14 cellular contexts compared by ENCODE assay signal in the genomic region with DNA sequence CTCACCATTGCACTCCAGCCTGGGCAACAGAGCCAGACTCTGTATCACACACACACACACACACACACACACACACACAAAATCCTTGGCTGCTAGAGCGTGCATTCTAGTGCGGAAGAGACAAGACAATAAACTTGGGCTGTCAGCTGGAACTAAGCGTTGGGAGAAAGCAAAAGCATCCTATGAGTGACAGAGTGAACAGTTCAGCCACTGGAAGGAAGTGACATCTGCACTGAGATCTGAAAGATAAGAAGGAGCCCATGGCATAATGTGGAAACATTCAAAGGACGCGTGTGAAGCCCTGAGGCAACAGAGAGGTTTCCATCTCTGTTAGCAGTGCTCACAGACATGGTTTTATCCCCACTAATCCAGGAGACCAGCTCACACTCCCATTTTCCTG. TPM values are rescaled to one million over a fixed set of nuclear protein-coding genes. Genes with fewer than 3 reads are reported as not detected.
DNase-seq lines count a peak whose midpoint lies in the region; TF ChIP-seq lines count a peak whose summit lies in the region.
"Had no signal": no experiment of that assay in that cellular context is flagged by ENCODE, and none has a peak within 500 bp of the region (broad histone marks: within the 10 kb centered on the region; RNA-seq: fewer than 3 reads in every experiment).

No MANE protein-coding gene starts in this region.

- H3K4me3 Mint-ChIP-seq in HFFc6 = peak overlapping the region; percentile 75
- H3K4me3 Mint-ChIP-seq in T-helper 2 cell treated with Interferon-gamma antibody and Interleukin-4, amounts not matched to agents 5 μg/mL and 100 μg/mL, for 36 hours = peak overlapping the region; percentile 47

- POLR2A ChIA-PET in GM10248 (lab: Yijun Ruan, JAX) = no interaction called here

- H3K9me3 Mint-ChIP-seq in HFFc6 = no peaks in the 10 kb centered on the region
- H3K9me3 Mint-ChIP-seq in T-helper 2 cell treated with Interferon-gamma antibody and Interleukin-4, amounts not matched to agents 5 μg/mL and 100 μg/mL, for 36 hours = no peaks in the 10 kb centered on the region

- peak; percentile 68 for DNase-seq in DMS 273 (lab: John Stamatoyannopoulos, UW; ENCODE audit: unreplicated experiment)
- DNase-seq in DMS 273 treated with DMSO at 0.1 percent for 48 hours (lab: John Stamatoyannopoulos, UW) = no peak
- peak; percentile 86 for DNase-seq in HFFc6
- peak; percentile 53 for DNase-seq in T-helper 2 cell treated with Interferon-gamma antibody and Interleukin-4, amounts not matched to agents 5 μg/mL and 100 μg/mL, for 36 hours (ENCODE audit: low spot score)
- DNase-seq in islet precursor cell = peak; percentile 96
- no peak for DNase-seq in COLO829 (ENCODE audit: low spot score)
- no peak for DNase-seq in GM10248 (ENCODE audit: extremely low spot score)
- no peak for DNase-seq in NCI-H82 (lab: John Stamatoyannopoulos, UW)
- DNase-seq: activated CD4-positive, alpha-beta T cell treated with anti-CD3 and anti-CD28 coated beads, Interleukin-2, amount 50 U/mL, for 1 hour; brain microvascular endothelial cell; esophagus squamous epithelium; left cardiac atrium; posterior cingulate gyrus; tibial artery had no signal

- peaks cover 3% of the 10 kb centered on the region for H3K36me3 Mint-ChIP-seq in HFFc6 (ENCODE audit: low read depth)
- H3K36me3 Mint-ChIP-seq in T-helper 2 cell treated with Interferon-gamma antibody and Interleukin-4, amounts not matched to agents 5 μg/mL and 100 μg/mL, for 36 hours (ENCODE audit: low read depth) = peaks cover 2% of the 10 kb centered on the region

- TF ChIP-seq CTCF in HFFc6 (IDR thresholded peaks at IDR 0.05) (no peak), GM10248 (IDR thresholded peaks at IDR 0.05; ENCODE audit: control extremely low read depth, extremely low read depth, low read depth, missing control alignments) (no peak)

- H3K27me3 Mint-ChIP-seq in HFFc6 (ENCODE audit: insufficient read depth) = peaks cover 4% of the 10 kb centered on the region
- H3K27me3 Mint-ChIP-seq in T-helper 2 cell treated with Interferon-gamma antibody and Interleukin-4, amounts not matched to agents 5 μg/mL and 100 μg/mL, for 36 hours (ENCODE audit: low read depth) = peaks cover 2% of the 10 kb centered on the region

- CTCF ChIA-PET in GM10248 (lab: Yijun Ruan, JAX) = interaction anchor here (2.4 to 2.5 kb wide), 2 partner anchors 34 to 48 kb away, joined by 7 to 10 read pairs; no protein-coding TSS in a partner anchor

- peak overlapping the region; percentile 82 for H3K27ac Mint-ChIP-seq in HFFc6
- peak overlapping the region; percentile 87 for H3K27ac Mint-ChIP-seq in T-helper 2 cell treated with Interferon-gamma antibody and Interleukin-4, amounts not matched to agents 5 μg/mL and 100 μg/mL, for 36 hours

- H3K4me1 Mint-ChIP-seq in HFFc6 (ENCODE audit: low read depth) = peaks cover 35% of the 10 kb centered on the region
- H3K4me1 Mint-ChIP-seq in T-helper 2 cell treated with Interferon-gamma antibody and Interleukin-4, amounts not matched to agents 5 μg/mL and 100 μg/mL, for 36 hours (ENCODE audit: low read depth) = peaks cover 21% of the 10 kb centered on the region

RNA-seq across cellular contexts. Expression of a gene that starts 3.5 kb away (rescaled TPM):
- total RNA-seq in HFFc6 (2021; fragmentation: NEBNext Ultra II Directional; extraction: Animal tissue kit (Norgen Biotek cat#: 25700)) = 100 to 1,000 TPM; 263 to 310 (median 281) TPM

RNA-seq across cellular contexts. Expression of a gene that starts 45.7 kb away (rescaled TPM):
- total RNA-seq in HFFc6 (2021; fragmentation: NEBNext Ultra II Directional; extraction: Animal tissue kit (Norgen Biotek cat#: 25700)) = 10 to 100 TPM; 53.6 to 60.8 (median 58.3) TPM

RNA-seq across cellular contexts. Expression of a gene that starts 46.1 kb away (rescaled TPM):
- 10 to 100 TPM; 31.4 to 36.8 (median 33.2) TPM for total RNA-seq in HFFc6 (2021; fragmentation: NEBNext Ultra II Directional; extraction: Animal tissue kit (Norgen Biotek cat#: 25700))

RNA-seq across cellular contexts. Expression of a gene that starts 58.7 kb away (rescaled TPM):
- 100 to 1,000 TPM; 416 to 479 (median 463) TPM for total RNA-seq in HFFc6 (2021; fragmentation: NEBNext Ultra II Directional; extraction: Animal tissue kit (Norgen Biotek cat#: 25700))

Comparison
In these comparisons a context has a peak if more than half of its experiments do, and no peak if none do; other contexts are left out.
1. DNase-seq: peak in DMS 273 (single experiment), HFFc6 (single experiment), T-helper 2 cell treated with Interferon-gamma antibody and Interleukin-4, amounts not matched to agents 5 μg/mL and 100 μg/mL, for 36 hours (single experiment) and islet precursor cell (single experiment); none in DMS 273 treated with DMSO at 0.1 percent for 48 hours (single experiment), COLO829 (single experiment), GM10248 (single experiment) and NCI-H82 (single experiment).